Comparison of ENCODE assay signal across 8 cellular contexts in genomic region chr1:151175910-151176309, GRCh38. TPM values are rescaled to one million over a fixed set of nuclear protein-coding genes. Genes with fewer than 3 reads are reported as not detected.
DNase-seq lines count a peak whose midpoint lies in the region; ATAC-seq and TF ChIP-seq lines count a peak whose summit lies in the region.

TSS of gene TMOD4 (minus strand) at chr1:151175981. CDS start at chr1:151174875, 1,106 bp downstream.

- H3K27ac Mint-ChIP-seq in activated CD4-positive, alpha-beta T cell treated with anti-CD3 and anti-CD28 coated beads for 36 hours = no peak within 1 kb of the TSS

- POLR2A ChIA-PET in activated CD4-positive, alpha-beta T cell treated with anti-CD3 and anti-CD28 coated beads for 36 hours (lab: Charles Lee) = no interaction called here

- no peak within 1 kb of the TSS for H3K4me3 ChIP-seq in foreskin fibroblast (ENCODE audit: low read depth in 1 of 2, low read length in 2 of 2)
- H3K4me3 ChIP-seq in subcutaneous abdominal adipose tissue (ENCODE audit: low read depth in 1 of 5, low read length in 5 of 5) = no peak within 1 kb of the TSS

- H3K27ac ChIP-seq in subcutaneous abdominal adipose tissue (ENCODE audit: low read depth, low read length) = peak within 1 kb of the TSS; percentile 54

- H3K9me3 Mint-ChIP-seq in activated CD4-positive, alpha-beta T cell treated with anti-CD3 and anti-CD28 coated beads for 36 hours (ENCODE audit: low read depth) = no peaks in the 10 kb centered on the region

- no peaks in the 10 kb centered on the region for H3K4me1 Mint-ChIP-seq in activated CD4-positive, alpha-beta T cell treated with anti-CD3 and anti-CD28 coated beads for 36 hours

- H3K9me3 ChIP-seq in subcutaneous abdominal adipose tissue (ENCODE audit: control insufficient read depth in 5 of 5, low read length in 5 of 5) = no peaks in the 10 kb centered on the region

- peak; percentile 79 for ATAC-seq in activated CD4-positive, alpha-beta T cell treated with anti-CD3 and anti-CD28 coated beads for 36 hours
- ATAC-seq in SK-N-SH treated with all-trans-retinoic acid at 6 μM for 48 hours = peak; percentile 87
- no peak for ATAC-seq in GM21528 (IDR thresholded peaks at IDR 0.05; ENCODE audit: low FRiP score, unreplicated experiment)

- peak within 1 kb of the TSS in 4 of 5 donors; percentile 1 to 44 (median 30) for H3K9ac ChIP-seq in subcutaneous abdominal adipose tissue (ENCODE audit: low read length in 5 of 5)

- H3K36me3 Mint-ChIP-seq in activated CD4-positive, alpha-beta T cell treated with anti-CD3 and anti-CD28 coated beads for 36 hours (ENCODE audit: low read depth) = peaks cover 41% of the 10 kb centered on the region

- no peak for DNase-seq in activated CD4-positive, alpha-beta T cell treated with anti-CD3 and anti-CD28 coated beads for 36 hours
- DNase-seq in activated CD4-positive, alpha-beta T cell treated with anti-CD3 and anti-CD28 coated beads, Interleukin-2, amount 50 U/mL, for 48 hours = no peak
- DNase-seq in foreskin fibroblast = peak in 1 of 2 donors; percentile 55
- DNase-seq in HPDE6-E6E7 (ENCODE audit: extremely low spot score) = no peak
- DNase-seq in foreskin melanocyte = no peak

- H3K27me3 ChIP-seq in subcutaneous abdominal adipose tissue (ENCODE audit: control insufficient read depth in 5 of 5, insufficient read depth in 4 of 5, low read length in 5 of 5) = no peaks in the 10 kb centered on the region

- H3K27me3 Mint-ChIP-seq in activated CD4-positive, alpha-beta T cell treated with anti-CD3 and anti-CD28 coated beads for 36 hours = no peaks in the 10 kb centered on the region

- H3K36me3 ChIP-seq in subcutaneous abdominal adipose tissue (ENCODE audit: control insufficient read depth in 5 of 5, insufficient read depth in 5 of 5, low read length in 5 of 5) = peaks cover 7 to 83% (median 71%) of the 10 kb centered on the region in 5 donors

- intact Hi-C loops in activated CD4-positive, alpha-beta T cell treated with anti-CD3 and anti-CD28 coated beads for 36 hours (cut with DNase I, micrococcal nuclease) = no loop called here

- TF ChIP-seq CTCF in foreskin fibroblast (IDR thresholded peaks at IDR 0.05; ENCODE audit: low read depth, low read length) = peak; percentile 51

- H3K4me3 Mint-ChIP-seq in activated CD4-positive, alpha-beta T cell treated with anti-CD3 and anti-CD28 coated beads for 36 hours = no peak within 1 kb of the TSS

- CTCF ChIA-PET in activated CD4-positive, alpha-beta T cell treated with anti-CD3 and anti-CD28 coated beads for 36 hours (lab: Charles Lee) = interaction anchor here (1.0 to 1.7 kb wide), 2 partner anchors 9 to 19 kb away, joined by 7 to 8 read pairs; partner anchors contain the start of gene TNFAIP8L2

- peaks cover 0 to 14% (median 12%) of the 10 kb centered on the region in 5 donors for H3K4me1 ChIP-seq in subcutaneous abdominal adipose tissue (ENCODE audit: control insufficient read depth in 5 of 5, insufficient read depth in 5 of 5, low read length in 5 of 5)

TF ChIP-seq in SK-N-SH treated with all-trans-retinoic acid at 6 μM for 48 hours, 23 proteins besides CTCF, POLR2A, EP300 and RAD21:
- no peak for TF ChIP-seq TCF4 (CRISPR knock-in tag; IDR thresholded peaks at IDR 0.05; ENCODE audit: borderline replicate concordance)
- TF ChIP-seq CSDC2 (CRISPR knock-in tag; IDR thresholded peaks at IDR 0.05) = no peak
- TF ChIP-seq POU6F1 (CRISPR knock-in tag; IDR thresholded peaks at IDR 0.05; ENCODE audit: borderline replicate concordance, low read depth) = no peak
- TF ChIP-seq RARB (CRISPR knock-in tag; IDR thresholded peaks at IDR 0.05) = no peak
- TF ChIP-seq ZNF70 (CRISPR knock-in tag; IDR thresholded peaks at IDR 0.05) = no peak
- TF ChIP-seq ARNTL (CRISPR knock-in tag; IDR thresholded peaks at IDR 0.05; ENCODE audit: borderline replicate concordance, low read depth) = no peak
- no peak for TF ChIP-seq ZNF565 (CRISPR knock-in tag; conservative IDR thresholded peaks at IDR 0.05; ENCODE audit: low read depth)

RNA-seq across cellular contexts. Expression of gene TMOD4, which starts in this region (rescaled TPM):
- 1 to 10 TPM in 1 of 2 experiments, under 1 TPM in 1; 0.69 to 2.3 TPM for total RNA-seq in activated CD4-positive, alpha-beta T cell treated with anti-CD3 and anti-CD28 coated beads for 36 hours
